ENCODE assay signal across 15 cellular contexts in the genomic region with DNA sequence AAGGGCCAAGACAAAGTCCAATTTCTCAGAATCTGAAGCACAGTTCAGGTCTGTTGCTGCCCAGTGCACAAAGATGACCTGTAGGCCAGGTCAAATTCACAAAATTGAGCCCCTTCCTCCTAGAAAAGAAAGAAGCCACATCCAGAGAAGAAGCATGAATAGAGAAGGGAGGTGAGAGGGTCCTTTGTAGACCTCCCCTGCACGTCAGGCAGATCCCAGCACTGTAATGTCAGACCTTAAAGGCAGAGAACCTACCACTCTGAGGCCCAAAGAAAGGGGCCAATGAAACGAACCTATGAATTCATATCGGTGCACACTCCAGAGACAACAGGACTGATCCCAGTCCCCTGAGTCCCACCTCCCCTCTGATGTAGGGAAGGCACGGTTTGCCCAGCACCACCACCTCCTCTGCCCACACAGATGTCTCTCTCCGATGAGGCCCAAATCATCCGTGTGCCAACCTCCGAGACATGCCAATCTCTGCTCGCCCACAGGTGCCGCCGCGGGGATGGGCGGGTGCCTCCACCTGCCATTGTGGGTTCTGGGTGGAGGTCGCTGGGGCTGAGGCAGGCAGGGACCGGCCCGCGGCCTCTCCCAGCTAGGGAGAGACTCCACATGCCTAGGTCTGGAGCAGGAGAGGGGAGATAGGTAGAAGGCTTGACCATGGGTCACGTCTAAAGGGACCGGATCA. TPM values are rescaled to one million over a fixed set of nuclear protein-coding genes. Genes with fewer than 3 reads are reported as not detected.
DNase-seq lines count a peak whose midpoint lies in the region; ATAC-seq and TF ChIP-seq lines count a peak whose summit lies in the region.
"Had no signal": no experiment of that assay in that cellular context is flagged by ENCODE, and none has a peak within 500 bp of the region (broad histone marks: within the 10 kb centered on the region; RNA-seq: fewer than 3 reads in every experiment).

No MANE protein-coding gene starts in this region.

- 73 to 79% (median 74%) methylated on average over 18 of the region's 18 CpGs for WGBS in psoas muscle, 3 donors
- WGBS in body of pancreas, 2 donors = 67 to 82% methylated on average over 4 to 16 of the region's 18 CpGs

- TF ChIP-seq POLR2A in body of pancreas (IDR thresholded peaks at IDR 0.05) = no peak

- H3K27ac ChIP-seq in psoas muscle = no peak overlapping the region
- no peak overlapping the region for H3K27ac ChIP-seq in body of pancreas
- H3K27ac ChIP-seq: GM23248 had no signal

- H3K4me3 Mint-ChIP-seq in WTC11 = peak overlapping the region; percentile 36
- H3K4me3 Mint-ChIP-seq: activated CD4-positive, alpha-beta T cell treated with anti-CD3 and anti-CD28 coated beads, Interleukin-2, amount 10 ng/mL, durations not matched to agents 7 days and 5 days; memory B cell; stimulated activated memory B cell treated with anti-CD40 and anti-IgM and Interleukin-4, amounts not matched to agents 10 μg/mL and 1 μg/mL and 100 μg/mL, for 72 hours; T-helper 1 cell treated with Interleukin-12 subunit alpha and Interleukin-12 subunit beta and Interleukin-4 antibody, amounts not matched to agents 30 μg/mL and 1 μg/mL, for 36 hours had no signal

- POLR2A ChIA-PET in WTC11 (lab: Charles Lee) = no interaction called here

- DNase-seq in WTC11 (ENCODE audit: low spot score) (no peak), psoas muscle (no peak), body of pancreas (no peak), 8988T (no peak), foreskin melanocyte (no peak)
- DNase-seq: NCI-H1048, NCI-H2227 treated with DMSO at 0.1 percent for 48 hours had no signal

- H3K9ac ChIP-seq in ES-I3 (ENCODE audit: low read depth, low read length) = peak overlapping the region; percentile 65; the same call in 1 of the 2 replicates
- no peak overlapping the region for H3K9ac ChIP-seq in iPS-15b (ENCODE audit: low read depth, low read length)
- H3K9ac ChIP-seq: GM23248 had no signal

- H3K27me3 ChIP-seq in iPS-15b (ENCODE audit: control insufficient read depth, insufficient read depth, low read length) (peaks cover 79% of the 10 kb centered on the region), psoas muscle (ENCODE audit: insufficient read depth in 3 of 3, low read length in 2 of 3) (peaks cover 0 to 81% (median 14%) of the 10 kb centered on the region in 3 donors), body of pancreas (peaks cover 0 to 24% of the 10 kb centered on the region in 2 donors)

- TF ChIP-seq CTCF in WTC11 (IDR thresholded peaks at IDR 0.05) (no peak), psoas muscle (IDR thresholded peaks at IDR 0.05) (no peak), body of pancreas (IDR thresholded peaks at IDR 0.05) (no peak)

- intact Hi-C loops in psoas muscle (cut with DNase I) = loop anchor here in 1 of 2 donors (5.0 kb wide), 1 partner anchor 775 kb away; no protein-coding TSS in a partner anchor
- intact Hi-C loops in body of pancreas (cut with DNase I) = no loop called here

- H3K4me1 Mint-ChIP-seq in WTC11 = peaks cover 30% of the 10 kb centered on the region

- peaks cover 32% of the 10 kb centered on the region for H3K27me3 Mint-ChIP-seq in WTC11 (ENCODE audit: low read depth)

- H3K4me3 ChIP-seq in iPS-15b (ENCODE audit: low read depth, low read length) (peak overlapping the region; percentile 70), psoas muscle (peak overlapping the region; percentile 48), body of pancreas (no peak overlapping the region)
- H3K4me3 ChIP-seq: GM23248 had no signal

- H3K27ac Mint-ChIP-seq in WTC11 = no peak overlapping the region
- H3K27ac Mint-ChIP-seq: activated CD4-positive, alpha-beta T cell treated with anti-CD3 and anti-CD28 coated beads, Interleukin-2, amount 10 ng/mL, durations not matched to agents 7 days and 5 days; memory B cell; stimulated activated memory B cell treated with anti-CD40 and anti-IgM and Interleukin-4, amounts not matched to agents 10 μg/mL and 1 μg/mL and 100 μg/mL, for 72 hours; T-helper 1 cell treated with Interleukin-12 subunit alpha and Interleukin-12 subunit beta and Interleukin-4 antibody, amounts not matched to agents 30 μg/mL and 1 μg/mL, for 36 hours had no signal

- ATAC-seq in WTC11 (peak; percentile 14; the same call in 1 of the 2 replicates), psoas muscle (no peak), HG02973 (IDR thresholded peaks at IDR 0.05; ENCODE audit: unreplicated experiment) (no peak), body of pancreas (no peak)

- H3K9me3 Mint-ChIP-seq in WTC11 = peaks cover 7% of the 10 kb centered on the region
- H3K9me3 Mint-ChIP-seq: activated CD4-positive, alpha-beta T cell treated with anti-CD3 and anti-CD28 coated beads, Interleukin-2, amount 10 ng/mL, durations not matched to agents 7 days and 5 days; memory B cell; stimulated activated memory B cell treated with anti-CD40 and anti-IgM and Interleukin-4, amounts not matched to agents 10 μg/mL and 1 μg/mL and 100 μg/mL, for 72 hours; T-helper 1 cell treated with Interleukin-12 subunit alpha and Interleukin-12 subunit beta and Interleukin-4 antibody, amounts not matched to agents 30 μg/mL and 1 μg/mL, for 36 hours had no signal

- H3K36me3 Mint-ChIP-seq in WTC11 = peaks cover 3% of the 10 kb centered on the region; the same call in 1 of the 2 replicates
- H3K36me3 Mint-ChIP-seq: memory B cell; stimulated activated memory B cell treated with anti-CD40 and anti-IgM and Interleukin-4, amounts not matched to agents 10 μg/mL and 1 μg/mL and 100 μg/mL, for 72 hours had no signal

- H3K36me3 ChIP-seq in ES-I3 (ENCODE audit: insufficient read depth, low read length) = no peaks in the 10 kb centered on the region
- H3K36me3 ChIP-seq in iPS-15b (ENCODE audit: control insufficient read depth, insufficient read depth, low read length) = no peaks in the 10 kb centered on the region
- H3K36me3 ChIP-seq in psoas muscle (ENCODE audit: insufficient read depth in 1 of 2, low read depth in 1 of 2) = no peaks in the 10 kb centered on the region
- H3K36me3 ChIP-seq in body of pancreas (replicated peaks in 1 of 2; ENCODE audit: insufficient read depth in 1 of 2, low read depth in 2 of 2) = no peaks in the 10 kb centered on the region

- CTCF ChIA-PET in WTC11 (lab: Charles Lee) = interaction anchor here (0.5 to 4.0 kb wide), 14 partner anchors 10 to 788 kb away, joined by 3 to 42 read pairs (median 6); no protein-coding TSS in a partner anchor

- H3K9me3 ChIP-seq in ES-I3 (ENCODE audit: control insufficient read depth, insufficient read depth, low read length) = 0 out of 2 replicates have a peak, but pooled peaks cover 5% of the 10 kb centered on the region
- H3K9me3 ChIP-seq in iPS-15b (ENCODE audit: control insufficient read depth, insufficient read depth, low read length) = no peaks in the 10 kb centered on the region
- H3K9me3 ChIP-seq in psoas muscle = no peaks in the 10 kb centered on the region
- peaks cover 0 to 6% (median 0%) of the 10 kb centered on the region in 3 donors for H3K9me3 ChIP-seq in body of pancreas

- H3K4me1 ChIP-seq in ES-I3 (ENCODE audit: insufficient read depth, low read length) = peaks cover 5% of the 10 kb centered on the region; the same call in 1 of the 2 replicates
- H3K4me1 ChIP-seq in iPS-15b (ENCODE audit: control insufficient read depth, insufficient read depth, low read length) = peaks cover 3% of the 10 kb centered on the region
- H3K4me1 ChIP-seq in psoas muscle = peaks cover 5% of the 10 kb centered on the region
- peaks cover 12% of the 10 kb centered on the region for H3K4me1 ChIP-seq in body of pancreas

TF ChIP-seq in WTC11, 78 proteins besides CTCF, POLR2A, EP300 and RAD21:
- TF ChIP-seq NR2C2 (CRISPR knock-in tag; IDR thresholded peaks at IDR 0.05) = no peak
- peak; percentile 50; the same call in 1 of the 2 replicates for TF ChIP-seq KAT7 (CRISPR knock-in tag; IDR thresholded peaks at IDR 0.05; ENCODE audit: borderline replicate concordance)

RNA-seq across cellular contexts. Expression of a gene that starts 42.2 kb away (rescaled TPM):
- total RNA-seq in WTC11 (2021) (10.5 to 12.3 TPM (median 11.4 TPM) in 3 replicates), psoas muscle (10 to 100 TPM; 11.6 to 18.4 (median 15.6) TPM), body of pancreas (1 to 10 TPM; 6.9 to 7.0 TPM)
- 10 to 100 TPM; 13.8 to 29.3 (median 15.7) TPM for polyA plus RNA-seq in psoas muscle

RNA-seq across cellular contexts. Expression of a gene that starts 55.7 kb away (rescaled TPM):
- 31.4 to 43.6 TPM (median 34.9 TPM) in 3 replicates for total RNA-seq in WTC11 (2021)
- total RNA-seq in psoas muscle = 10 to 100 TPM in 2 of 4 donors, 1 to 10 TPM in 2; 6.6 to 21.4 (median 10.5) TPM
- polyA plus RNA-seq in psoas muscle = 10 to 100 TPM in 2 of 3 donors, 1 to 10 TPM in 1; 7.2 to 27.9 (median 11.7) TPM
- total RNA-seq in body of pancreas = 10 to 100 TPM; 12.2 to 14.0 TPM

Comparison
In these comparisons a context has a peak if more than half of its experiments do, and no peak if none do; other contexts are left out.
1. H3K4me3 ChIP-seq: peak in iPS-15b (single experiment) and psoas muscle (single experiment); none in body of pancreas (0 of 2).